8 cellular contexts compared by ENCODE assay signal in the genomic region with DNA sequence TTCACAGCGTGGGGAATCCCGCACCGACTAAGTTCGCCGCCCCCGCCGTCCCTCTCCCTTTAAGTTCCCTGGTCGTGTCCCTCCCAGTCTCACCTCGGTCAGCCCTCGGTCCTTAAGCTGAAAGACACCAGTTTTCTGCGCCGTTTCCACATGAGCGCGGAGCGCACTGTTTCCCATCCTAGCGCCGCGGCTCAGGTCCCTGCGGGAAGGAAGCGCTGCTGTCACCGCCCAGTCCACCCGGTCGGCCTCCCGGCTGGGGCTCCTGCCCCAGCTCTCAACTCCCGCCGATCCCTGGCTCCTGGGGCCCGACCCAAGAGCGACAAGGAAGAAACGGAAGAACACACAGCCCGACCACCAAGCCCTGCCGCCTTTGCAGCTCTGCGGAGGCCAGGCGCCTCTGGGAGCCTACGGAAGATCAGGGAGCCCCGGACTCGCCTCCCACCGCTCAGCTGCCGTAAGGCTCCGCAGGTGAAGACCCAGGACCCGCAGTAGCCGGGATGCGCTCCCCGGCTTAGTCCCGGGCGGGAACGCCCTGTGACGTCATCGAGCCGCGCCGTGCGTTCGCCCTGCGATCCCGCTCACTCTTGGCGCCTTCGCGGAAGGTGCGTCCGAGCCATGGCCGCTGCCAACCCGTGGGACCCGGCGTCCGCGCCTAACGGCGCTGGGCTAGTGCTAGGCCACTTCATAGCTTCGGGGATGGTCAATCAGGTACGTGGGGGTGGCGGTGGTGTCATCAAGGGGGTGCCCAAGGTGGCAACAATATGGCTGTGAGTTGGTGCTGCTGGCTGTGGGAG. TPM values are rescaled to one million over a fixed set of nuclear protein-coding genes. Genes with fewer than 3 reads are reported as not detected.
DNase-seq lines count a peak whose midpoint lies in the region; ATAC-seq and TF ChIP-seq lines count a peak whose summit lies in the region.

A gene (plus strand): TSS at position 581 of the 794 bp plus-strand sequence. CDS start 35 bp downstream, at position 616.
A gene (minus strand): TSS at position 536 of the 794 bp plus-strand sequence. CDS start 359 bp downstream, at position 177.

- H3K4me1 ChIP-seq in KMS-11 (ENCODE audit: low read depth, poor library complexity, severe bottlenecking), result peaks cover 72% of the 10 kb centered on the region

- H4K20me1 ChIP-seq in KMS-11 (ENCODE audit: insufficient read depth), result no peaks in the 10 kb centered on the region

- H3K27me3 Mint-ChIP-seq in nephron (ENCODE audit: low read depth), result no peaks in the 10 kb centered on the region

- no peak within 1 kb of the TSS for H3K4me3 ChIP-seq in KMS-11 (IDR thresholded peaks at IDR 0.05; ENCODE audit: insufficient read depth, low read depth, low read length)
- peak within 1 kb of the TSS; percentile 98 for H3K4me3 ChIP-seq in fibroblast of the aortic adventitia (ENCODE audit: low read depth, low read length)

- CTCF ChIA-PET in RWPE1 (lab: Yijun Ruan, JAX), result no interaction called here

- no peaks in the 10 kb centered on the region for H3K27me3 ChIP-seq in KMS-11 (ENCODE audit: insufficient read depth, low read depth)

- H3K4me3 Mint-ChIP-seq in nephron, result peak within 1 kb of the TSS; percentile 92 to 97 (median 95)

- no peak for TF ChIP-seq CTCF in KMS-11 (conservative IDR thresholded peaks at IDR 0.05; ENCODE audit: low read depth, low read length)
- TF ChIP-seq CTCF in RWPE1 (conservative IDR thresholded peaks at IDR 0.05; ENCODE audit: low read depth), result no peak
- no peak for TF ChIP-seq CTCF in fibroblast of the aortic adventitia (IDR thresholded peaks at IDR 0.05; ENCODE audit: insufficient read depth, low read length)
- TF ChIP-seq CTCF in nephron (IDR thresholded peaks at IDR 0.05; ENCODE audit: unreplicated experiment in 3 of 3), result no peak

- peak; percentile 75 for ATAC-seq in GM21723 (IDR thresholded peaks at IDR 0.05; ENCODE audit: unreplicated experiment)
- peak; percentile 94 for ATAC-seq in stimulated activated naive CD8-positive, alpha-beta T cell treated with anti-CD3 and anti-CD28 coated beads, Interleukin-15, Interleukin-2, amounts not matched to agents 100 U/mL and 50 U/mL, for 24 hours

- peaks cover 61% of the 10 kb centered on the region for H3K79me2 ChIP-seq in KMS-11 (ENCODE audit: insufficient read depth, low read depth)

- DNase-seq in DMS79 treated with DMSO at 0.1 percent for 48 hours (lab: John Stamatoyannopoulos, UW) (peak; percentile 25), RWPE1 (ENCODE audit: low spot score) (peak; percentile 97), fibroblast of the aortic adventitia (ENCODE audit: low read depth) (peak; percentile 78)
- DNase-seq in activated T-helper 9 cell treated with anti-CD3 and anti-CD28 coated beads, Interleukin-2, amount 50 U/mL, for 16 hours (ENCODE audit: low read depth), result peak; percentile 82
- DNase-seq in stimulated activated naive CD8-positive, alpha-beta T cell treated with anti-CD3 and anti-CD28 coated beads, Interleukin-15, Interleukin-2, amounts not matched to agents 100 U/mL and 50 U/mL, for 24 hours, result peak; percentile 94

- H3K4me2 ChIP-seq in KMS-11, result peak within 1 kb of the TSS; percentile 100

- H3K4me1 Mint-ChIP-seq in nephron, result peaks cover 31% of the 10 kb centered on the region

- POLR2A ChIA-PET in RWPE1 (lab: Yijun Ruan, JAX; ENCODE audit: low non-redundant PET), result interaction anchor here (0.7 kb wide), 2 partner anchors 50 to 962 kb away, joined by 3 read pairs; no protein-coding TSS in a partner anchor

- H3K36me3 Mint-ChIP-seq in nephron (ENCODE audit: low read depth), result peaks cover 19% of the 10 kb centered on the region

- H2AFZ ChIP-seq in KMS-11 (ENCODE audit: low read depth), result peak within 1 kb of the TSS; percentile 97

- peak within 1 kb of the TSS; percentile 90 to 97 (median 92) for H3K27ac Mint-ChIP-seq in nephron

- no peaks in the 10 kb centered on the region for H3K36me3 ChIP-seq in KMS-11 (ENCODE audit: insufficient read depth)

- H3K27ac ChIP-seq in KMS-11, result peak within 1 kb of the TSS; percentile 61
- H3K27ac ChIP-seq in RWPE1, result peak within 1 kb of the TSS; percentile 84

- H3K9ac ChIP-seq in KMS-11, result peak within 1 kb of the TSS; percentile 87

- H3K9me3 Mint-ChIP-seq in nephron, result no peaks in the 10 kb centered on the region

RNA-seq across cellular contexts. Expression of the first gene that starts in this region (rescaled TPM):
- total RNA-seq in fibroblast of the aortic adventitia (ENCODE audit: low replicate concordance), result 41.4 and 41.5 TPM in 2 replicates

RNA-seq across cellular contexts. Expression of the second gene that starts in this region (rescaled TPM):
- 12.9 and 21.6 TPM in 2 replicates for total RNA-seq in fibroblast of the aortic adventitia (ENCODE audit: low replicate concordance)

Comparison
In these comparisons a context has a peak if more than half of its experiments do, and no peak if none do; other contexts are left out.
1. DNase-seq: peak in every context shown above with its lines; median percentile 97 in RWPE1; 94 in stimulated activated naive CD8-positive, alpha-beta T cell treated with anti-CD3 and anti-CD28 coated beads, Interleukin-15, Interleukin-2, amounts not matched to agents 100 U/mL and 50 U/mL, for 24 hours; 82 in activated T-helper 9 cell treated with anti-CD3 and anti-CD28 coated beads, Interleukin-2, amount 50 U/mL, for 16 hours; 78 in fibroblast of the aortic adventitia; 25 in DMS79 treated with DMSO at 0.1 percent for 48 hours.